24 cellular contexts compared by ENCODE assay signal in the genomic region with DNA sequence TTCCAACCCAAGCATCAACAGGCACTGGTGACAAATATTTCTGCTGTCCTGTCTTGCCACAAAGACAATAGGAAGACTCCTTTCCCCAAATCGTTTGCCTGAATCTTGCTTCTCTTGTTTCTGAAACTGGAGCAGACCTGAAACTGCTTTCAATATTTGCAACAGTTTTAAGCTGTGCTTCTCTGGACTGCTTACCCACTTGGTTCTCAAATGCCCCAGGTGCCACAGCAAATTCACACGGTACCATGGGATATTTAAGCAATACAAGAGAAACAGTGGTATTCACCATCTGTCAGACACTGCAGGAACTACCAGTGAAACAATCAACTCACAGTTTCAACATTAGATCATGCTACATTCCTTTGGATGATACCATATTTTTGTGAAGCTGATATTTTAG.
"Had no signal": no experiment of that assay in that cellular context is flagged by ENCODE, and none has a peak within 500 bp of the region (broad histone marks: within the 10 kb centered on the region; RNA-seq: fewer than 3 reads in every experiment).

No MANE protein-coding gene starts in this region.

- H3K27ac ChIP-seq: colonic mucosa, epithelial cell of prostate, esophagus squamous epithelium, gastrocnemius medialis, heart right ventricle, left lung, lower lobe of right lung had no signal

- H3K4me3 Mint-ChIP-seq: dendritic cell treated with granulocyte-macrophage colony-stimulating factor and Interleukin-4, amounts not matched to agents 40 ng/mL and 50 ng/mL, for 4 days; effector memory CD8-positive, alpha-beta T cell; endodermal cell; naive thymus-derived CD4-positive, alpha-beta T cell had no signal

- DNase-seq: colonic mucosa; cortex of kidney; effector CD8-positive, alpha-beta T cell; effector memory CD8-positive, alpha-beta T cell; endodermal cell; erythroblast; esophagus squamous epithelium; foreskin fibroblast; foreskin melanocyte; gastrocnemius medialis; glutamatergic neuron; head of caudate nucleus; heart right ventricle; hippocampal formation; left cardiac atrium; left lung; left ventricle myocardium superior; lower lobe of right lung; mesenchymal stem cell; midbrain; naive thymus-derived CD4-positive, alpha-beta T cell had no signal

- H3K36me3 ChIP-seq: colonic mucosa, esophagus squamous epithelium, gastrocnemius medialis, heart right ventricle, left lung, lower lobe of right lung had no signal

- H3K27me3 ChIP-seq: colonic mucosa had no signal

- H3K9me3 Mint-ChIP-seq: dendritic cell treated with granulocyte-macrophage colony-stimulating factor and Interleukin-4, amounts not matched to agents 40 ng/mL and 50 ng/mL, for 4 days; effector memory CD8-positive, alpha-beta T cell had no signal

- H3K36me3 Mint-ChIP-seq: naive thymus-derived CD4-positive, alpha-beta T cell had no signal

- H3K4me3 ChIP-seq: colonic mucosa, esophagus squamous epithelium, gastrocnemius medialis, heart right ventricle, left lung, lower lobe of right lung had no signal

- H3K9me3 ChIP-seq: colonic mucosa, esophagus squamous epithelium, gastrocnemius medialis, heart right ventricle, left lung, lower lobe of right lung had no signal

- H3K4me1 Mint-ChIP-seq: endodermal cell; naive thymus-derived CD4-positive, alpha-beta T cell had no signal

- H3K4me1 ChIP-seq: colonic mucosa, esophagus squamous epithelium, gastrocnemius medialis, heart right ventricle, left lung, lower lobe of right lung had no signal

- H3K27ac Mint-ChIP-seq: dendritic cell treated with granulocyte-macrophage colony-stimulating factor and Interleukin-4, amounts not matched to agents 40 ng/mL and 50 ng/mL, for 4 days; effector memory CD8-positive, alpha-beta T cell; endodermal cell; naive thymus-derived CD4-positive, alpha-beta T cell had no signal

- ATAC-seq: effector memory CD8-positive, alpha-beta T cell; esophagus mucosa; gastrocnemius medialis; heart right ventricle; left cardiac atrium; left lung; left ventricle myocardium superior; lower lobe of right lung; naive thymus-derived CD4-positive, alpha-beta T cell had no signal
